ENCODE assay signal across 14 cellular contexts in the genomic region with DNA sequence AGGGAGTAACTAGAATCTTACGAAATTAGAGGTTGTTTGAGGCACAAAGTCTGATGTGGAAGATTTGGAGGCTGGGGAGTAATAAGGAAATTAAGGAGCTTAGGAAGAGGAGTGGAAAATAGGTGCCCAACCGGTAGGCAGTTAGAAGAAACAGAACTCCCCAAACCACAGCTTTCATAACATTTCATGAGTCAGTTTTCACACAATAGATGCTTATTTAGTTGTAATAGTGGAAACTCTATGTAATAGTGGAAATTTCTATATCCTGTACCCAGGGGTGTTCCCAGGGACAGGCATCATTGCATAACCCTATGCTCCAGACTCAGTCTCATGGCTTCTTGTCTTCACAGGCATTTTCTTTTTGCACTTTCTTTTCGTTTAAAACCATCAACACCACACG. TPM values are rescaled to one million over a fixed set of nuclear protein-coding genes. Genes with fewer than 3 reads are reported as not detected.
DNase-seq lines count a peak whose midpoint lies in the region; ATAC-seq, FAIRE-seq and TF ChIP-seq lines count a peak whose summit lies in the region.
"Had no signal": no experiment of that assay in that cellular context is flagged by ENCODE, and none has a peak within 500 bp of the region (broad histone marks: within the 10 kb centered on the region; RNA-seq: fewer than 3 reads in every experiment).

No MANE protein-coding gene starts in this region.

- no peak overlapping the region for H3K4me3 Mint-ChIP-seq in naive thymus-derived CD4-positive, alpha-beta T cell
- H3K4me3 Mint-ChIP-seq: activated B cell treated with CpG ODN at 0.5 μM for 24 hours had no signal

- dilution Hi-C loops in mammary epithelial cell (cut with HindIII; ENCODE audit: low sequenced_read_pairs): no loop called here

- no peak for FAIRE-seq in urothelium cell line (lab: Jason Lieb, UNC)
- FAIRE-seq: GM18507 had no signal

- no peaks in the 10 kb centered on the region for H3K27me3 Mint-ChIP-seq in naive thymus-derived CD4-positive, alpha-beta T cell
- H3K27me3 Mint-ChIP-seq: activated B cell treated with CpG ODN at 0.5 μM for 24 hours had no signal

- no TSS peak for BruUV-seq in mammary epithelial cell (replicated peaks; lab: Mats Ljungman, UMichigan)

- in situ Hi-C loops in mammary epithelial cell (cut with MboI; ENCODE audit: low sequenced_read_pairs in 2 of 2): no loop called here

- H3K4me1 Mint-ChIP-seq in naive thymus-derived CD4-positive, alpha-beta T cell: peaks cover 0 to 10% (median 4%) of the 10 kb centered on the region in 7 donors

- DNase-seq in Kasumi-1 (lab: John Stamatoyannopoulos, UW) (peak; percentile 16 to 50), mammary epithelial cell (peak; percentile 88), NCI-H774 (lab: John Stamatoyannopoulos, UW) (no peak), urothelium cell line (ENCODE audit: low spot score) (no peak)
- no peak for DNase-seq in naive thymus-derived CD4-positive, alpha-beta T cell
- no peak for DNase-seq in activated CD8-positive, alpha-beta memory T cell treated with anti-CD3 and anti-CD28 coated beads for 24 hours
- no peak for DNase-seq in stimulated activated CD4-positive, alpha-beta T cell treated with anti-CD3 and anti-CD28 coated beads, Interleukin-12 subunit alpha, Interleukin-12 subunit beta, amount 100 ng/mL, for 4 hours
- DNase-seq: activated B cell treated with CpG ODN at 0.5 μM for 24 hours, hypothalamus, NCI-H2081 treated with DMSO at 0.1 percent for 48 hours, Peyer's patch had no signal

- peaks cover 0 to 53% (median 0%) of the 10 kb centered on the region in 11 experiments; a peak in 6 of 22 replicates for H3K9me3 ChIP-seq in BLaER1 treated with 17β-estradiol and CSF1 and Interleukin-3, amounts not matched to agents 10 nM and 100 nM (replicated peaks in 1 of 11)
- no peaks in the 10 kb centered on the region for H3K9me3 ChIP-seq in mammary epithelial cell (replicated peaks; ENCODE audit: insufficient read depth, low read length)
- no peaks in the 10 kb centered on the region for H3K9me3 ChIP-seq in naive thymus-derived CD4-positive, alpha-beta T cell (ENCODE audit: control insufficient read depth in 2 of 3, low read length in 3 of 3)
- H3K9me3 ChIP-seq: Peyer's patch had no signal

- peak overlapping the region in 6 of 11 experiments; percentile 50 to 87 (median 70); a peak in 12 of 22 replicates for H3K27ac ChIP-seq in BLaER1 treated with 17β-estradiol and CSF1 and Interleukin-3, amounts not matched to agents 10 nM and 100 nM
- no peak overlapping the region for H3K27ac ChIP-seq in mammary epithelial cell (ENCODE audit: insufficient read depth, low read depth, low read length)
- H3K27ac ChIP-seq in naive thymus-derived CD4-positive, alpha-beta T cell (ENCODE audit: low read depth, low read length): no peak overlapping the region
- H3K27ac ChIP-seq: skin epidermis had no signal

- H3K36me3 ChIP-seq in BLaER1 treated with 17β-estradiol and CSF1 and Interleukin-3, amounts not matched to agents 10 nM and 100 nM: peaks cover 28 to 66% (median 30%) of the 10 kb centered on the region in 11 experiments
- H3K36me3 ChIP-seq in mammary epithelial cell (ENCODE audit: insufficient read depth, low read length): peaks cover 2% of the 10 kb centered on the region
- H3K36me3 ChIP-seq in naive thymus-derived CD4-positive, alpha-beta T cell (ENCODE audit: control insufficient read depth in 2 of 3, insufficient read depth in 3 of 3, low read length in 3 of 3): peaks cover 0 to 23% (median 5%) of the 10 kb centered on the region in 3 experiments

- ATAC-seq in naive thymus-derived CD4-positive, alpha-beta T cell: peak; percentile 84

- CTCF ChIA-PET in mammary epithelial cell (lab: Charles Lee; ENCODE audit: low non-redundant PET): no interaction called here
- CTCF ChIA-PET in naive thymus-derived CD4-positive, alpha-beta T cell (lab: Charles Lee): no interaction called here

- no peak for TF ChIP-seq CTCF in mammary epithelial cell (conservative IDR thresholded peaks at IDR 0.05 in 1 of 2, IDR thresholded peaks at IDR 0.05 in 1 of 2; ENCODE audit: extremely low read depth in 1 of 2, insufficient read depth in 1 of 2, low read depth in 1 of 2, low read length in 2 of 2)

- peak overlapping the region in 2 of 9 donors; percentile 51 to 52 for H3K27ac Mint-ChIP-seq in naive thymus-derived CD4-positive, alpha-beta T cell
- H3K27ac Mint-ChIP-seq: activated B cell treated with CpG ODN at 0.5 μM for 24 hours had no signal

- POLR2A ChIA-PET in naive thymus-derived CD4-positive, alpha-beta T cell (lab: Charles Lee): no interaction called here

- intact Hi-C loops in mammary epithelial cell (cut with micrococcal nuclease): no loop called here
- intact Hi-C loops in naive thymus-derived CD4-positive, alpha-beta T cell (cut with micrococcal nuclease): no loop called here

- H3K9me3 Mint-ChIP-seq in naive thymus-derived CD4-positive, alpha-beta T cell: no peaks in the 10 kb centered on the region
- H3K9me3 Mint-ChIP-seq: activated B cell treated with CpG ODN at 0.5 μM for 24 hours had no signal

- H3K4me1 ChIP-seq in BLaER1 treated with 17β-estradiol and CSF1 and Interleukin-3, amounts not matched to agents 10 nM and 100 nM: peaks cover 0 to 100% (median 25%) of the 10 kb centered on the region in 10 experiments; a peak in 11 of 20 replicates
- H3K4me1 ChIP-seq in mammary epithelial cell (ENCODE audit: insufficient read depth, low read length): no peaks in the 10 kb centered on the region
- no peaks in the 10 kb centered on the region for H3K4me1 ChIP-seq in naive thymus-derived CD4-positive, alpha-beta T cell (ENCODE audit: control insufficient read depth in 2 of 2, insufficient read depth in 2 of 2, low read length in 2 of 2)
- H3K4me1 ChIP-seq: Peyer's patch had no signal

- no peaks in the 10 kb centered on the region for H3K27me3 ChIP-seq in BLaER1 treated with 17β-estradiol and CSF1 and Interleukin-3, amounts not matched to agents 10 nM and 100 nM
- no peaks in the 10 kb centered on the region for H3K27me3 ChIP-seq in mammary epithelial cell (ENCODE audit: insufficient read depth, low read length)
- no peaks in the 10 kb centered on the region for H3K27me3 ChIP-seq in naive thymus-derived CD4-positive, alpha-beta T cell (ENCODE audit: control insufficient read depth in 2 of 2, insufficient read depth in 2 of 2, low read length in 2 of 2)
- H3K27me3 ChIP-seq: Peyer's patch had no signal

- no peak overlapping the region for H2AFZ ChIP-seq in mammary epithelial cell (ENCODE audit: low read depth, low read length)

- H4K20me1 ChIP-seq in BLaER1 treated with 17β-estradiol and CSF1 and Interleukin-3, amounts not matched to agents 10 nM and 100 nM: peaks cover 0 to 7% (median 0%) of the 10 kb centered on the region in 11 experiments; a peak in 1 of 22 replicates
- H4K20me1 ChIP-seq in mammary epithelial cell (ENCODE audit: insufficient read depth, low read length): no peaks in the 10 kb centered on the region

- peak overlapping the region in 7 of 11 experiments; percentile 7 to 99 (median 53); a peak in 10 of 22 replicates for H3K4me2 ChIP-seq in BLaER1 treated with 17β-estradiol and CSF1 and Interleukin-3, amounts not matched to agents 10 nM and 100 nM
- H3K4me2 ChIP-seq in mammary epithelial cell (ENCODE audit: insufficient read depth, low read depth, low read length): no peak overlapping the region

- no peak overlapping the region; a peak in 1 of 20 replicates for H3K4me3 ChIP-seq in BLaER1 treated with 17β-estradiol and CSF1 and Interleukin-3, amounts not matched to agents 10 nM and 100 nM
- H3K4me3 ChIP-seq in mammary epithelial cell (replicated peaks in 1 of 3; ENCODE audit: insufficient read depth in 1 of 3, low read depth in 2 of 3, low read length in 3 of 3): no peak overlapping the region
- H3K4me3 ChIP-seq in naive thymus-derived CD4-positive, alpha-beta T cell (ENCODE audit: low read length): no peak overlapping the region
- H3K4me3 ChIP-seq: Peyer's patch, skin epidermis had no signal

- WGBS in mammary epithelial cell (ENCODE audit: low coverage, missing lambda C conversion rate): 60% methylated on average over 4 of the region's 4 CpGs

- peaks cover 4 to 28% (median 15%) of the 10 kb centered on the region in 5 donors for H3K36me3 Mint-ChIP-seq in naive thymus-derived CD4-positive, alpha-beta T cell

- no peaks in the 10 kb centered on the region for H3K79me2 ChIP-seq in mammary epithelial cell (ENCODE audit: insufficient read depth, low read length)

- H3K9ac ChIP-seq in BLaER1 treated with 17β-estradiol and CSF1 and Interleukin-3, amounts not matched to agents 10 nM and 100 nM: peak overlapping the region in 4 of 11 experiments; percentile 51 to 61 (median 60); a peak in 8 of 22 replicates
- no peak overlapping the region for H3K9ac ChIP-seq in mammary epithelial cell (ENCODE audit: insufficient read depth, low read length)

RNA-seq across cellular contexts. Expression of a gene that starts 8.3 kb away (rescaled TPM):
- total RNA-seq in mammary epithelial cell: under 1 TPM; 0.17 to 0.42 TPM
- polyA plus RNA-seq in mammary epithelial cell: 0.25 TPM
- not detected for polyA minus RNA-seq in mammary epithelial cell
- total RNA-seq in naive thymus-derived CD4-positive, alpha-beta T cell: 10 to 100 TPM in 1 of 5 experiments, 1 to 10 TPM in 3, under 1 TPM in 1; 0.66 to 12.7 (median 3.0) TPM
- under 1 TPM; 0.54 to 0.62 TPM for polyA plus RNA-seq in naive thymus-derived CD4-positive, alpha-beta T cell

RNA-seq across cellular contexts. Expression of a gene that starts 24.2 kb away (rescaled TPM):
- total RNA-seq in mammary epithelial cell: 10 to 100 TPM; 33.8 to 43.5 TPM
- 26.4 TPM for polyA plus RNA-seq in mammary epithelial cell
- 24.7 TPM for polyA minus RNA-seq in mammary epithelial cell
- 10 to 100 TPM; 41.8 to 92.0 (median 56.7) TPM for total RNA-seq in naive thymus-derived CD4-positive, alpha-beta T cell
- 10 to 100 TPM; 22.5 to 23.9 TPM for polyA plus RNA-seq in naive thymus-derived CD4-positive, alpha-beta T cell

RNA-seq across cellular contexts. Expression of a gene that starts 25.3 kb away (rescaled TPM):
- total RNA-seq in mammary epithelial cell: 10 to 100 TPM in 1 of 2 donors, 1 to 10 TPM in 1; 7.2 to 16.4 TPM
- 5.1 TPM for polyA plus RNA-seq in mammary epithelial cell
- polyA minus RNA-seq in mammary epithelial cell: 18.9 TPM
- 10 to 100 TPM; 19.8 to 30.2 (median 28.9) TPM for total RNA-seq in naive thymus-derived CD4-positive, alpha-beta T cell
- polyA plus RNA-seq in naive thymus-derived CD4-positive, alpha-beta T cell: 10 to 100 TPM; 11.2 to 15.5 TPM

Comparison
In these comparisons a context has a peak if more than half of its experiments do, and no peak if none do; other contexts are left out.
1. H3K27ac ChIP-seq: peak in BLaER1 treated with 17β-estradiol and CSF1 and Interleukin-3, amounts not matched to agents 10 nM and 100 nM (6 of 11); none in mammary epithelial cell (single experiment) and naive thymus-derived CD4-positive, alpha-beta T cell (single experiment).
2. DNase-seq: peak in Kasumi-1 (2 of 2) and mammary epithelial cell (single experiment); none in naive thymus-derived CD4-positive, alpha-beta T cell (0 of 9), activated CD8-positive, alpha-beta memory T cell treated with anti-CD3 and anti-CD28 coated beads for 24 hours (single experiment), NCI-H774 (single experiment), stimulated activated CD4-positive, alpha-beta T cell treated with anti-CD3 and anti-CD28 coated beads, Interleukin-12 subunit alpha, Interleukin-12 subunit beta, amount 100 ng/mL, for 4 hours (single experiment) and urothelium cell line (single experiment).